22 cellular contexts compared by ENCODE assay signal in the genomic region with DNA sequence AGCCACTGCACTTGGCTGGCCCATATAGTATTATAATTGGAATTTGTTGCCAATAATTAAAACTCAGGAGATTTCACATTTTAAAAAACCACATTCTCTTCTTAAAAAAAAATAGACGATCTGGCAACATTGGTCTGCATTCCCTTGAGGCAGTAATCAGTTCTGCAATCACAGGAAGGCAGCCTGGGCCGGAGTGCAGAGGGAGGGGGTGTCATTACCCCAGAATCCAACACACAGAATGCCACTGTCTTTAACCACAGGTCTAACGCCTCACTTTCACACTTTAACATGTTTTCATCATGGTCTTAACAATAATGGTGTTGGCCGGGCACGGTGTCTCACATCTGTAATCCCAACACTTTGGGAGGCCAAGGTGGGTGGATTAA.
A peak's percentile ranks its signal among the peaks of the same experiment; 100 is the strongest.
DNase-seq lines count a peak whose midpoint lies in the region; ATAC-seq and TF ChIP-seq lines count a peak whose summit lies in the region.
"Had no signal": no experiment of that assay in that cellular context is flagged by ENCODE, and none has a peak within 500 bp of the region (broad histone marks: within the 10 kb centered on the region; RNA-seq: fewer than 3 reads in every experiment).

No MANE protein-coding gene starts in this region.

- TF ChIP-seq CTCF in CD14-positive monocyte (IDR thresholded peaks at IDR 0.05) (no peak), esophagus muscularis mucosa (IDR thresholded peaks at IDR 0.05) (no peak), psoas muscle (IDR thresholded peaks at IDR 0.05) (no peak), GM13977 (IDR thresholded peaks at IDR 0.05; ENCODE audit: extremely low read depth, insufficient read depth, missing control alignments) (no peak)

- DNase-seq in CD14-positive monocyte (ENCODE audit: low spot score) = no peak
- no peak for DNase-seq in esophagus muscularis mucosa (ENCODE audit: extremely low spot score)
- no peak for DNase-seq in psoas muscle
- DNase-seq in GM13977 (ENCODE audit: low spot score) = no peak
- DNase-seq in C1 segment of cervical spinal cord (lab: John Stamatoyannopoulos, UW) = no peak
- no peak for DNase-seq in activated T-cell treated with anti-CD3 and anti-CD28 coated beads, Interleukin-2, amount 50 U/mL, for 4 hours
- DNase-seq: activated CD4-positive, alpha-beta T cell treated with anti-CD3 and anti-CD28 coated beads, Interleukin-2, amount 10 ng/mL, durations not matched to agents 7 days and 5 days; activated naive CD4-positive, alpha-beta T cell treated with anti-CD3 and anti-CD28 coated beads for 36 hours; GOT3; islet precursor cell; mucosa of descending colon; NCI-H1048; stimulated activated CD4-positive, alpha-beta T cell treated with anti-CD3 and anti-CD28 coated beads, Interleukin-4, amount 100 ng/mL, for 1 hour; substantia nigra; upper lobe of left lung had no signal

- H3K27ac ChIP-seq in esophagus muscularis mucosa (replicated peaks in 1 of 4) = peak overlapping the region; percentile 80 to 89 (median 88)
- peak overlapping the region; percentile 86 for H3K27ac ChIP-seq in psoas muscle
- H3K27ac ChIP-seq: cardiac muscle cell, ovary had no signal

- H3K36me3 Mint-ChIP-seq in CD14-positive monocyte = peaks cover 5 to 9% of the 10 kb centered on the region in 2 donors
- H3K36me3 Mint-ChIP-seq in activated naive CD8-positive, alpha-beta T cell = peaks cover 6% of the 10 kb centered on the region
- peaks cover 4% of the 10 kb centered on the region for H3K36me3 Mint-ChIP-seq in activated T-cell treated with anti-CD3 and anti-CD28 coated beads, Interleukin-2, amount 50 U/mL, for 4 hours (ENCODE audit: insufficient read depth)
- H3K36me3 Mint-ChIP-seq: CD4-positive, CD25-positive, alpha-beta regulatory T cell had no signal

- no peak overlapping the region for H3K4me3 Mint-ChIP-seq in CD14-positive monocyte
- no peak overlapping the region for H3K4me3 Mint-ChIP-seq in activated naive CD8-positive, alpha-beta T cell
- no peak overlapping the region for H3K4me3 Mint-ChIP-seq in activated T-cell treated with anti-CD3 and anti-CD28 coated beads, Interleukin-2, amount 50 U/mL, for 4 hours
- H3K4me3 Mint-ChIP-seq: activated CD4-positive, alpha-beta T cell treated with anti-CD3 and anti-CD28 coated beads, Interleukin-2, amount 10 ng/mL, durations not matched to agents 7 days and 5 days; activated naive CD4-positive, alpha-beta T cell treated with anti-CD3 and anti-CD28 coated beads for 36 hours; CD4-positive, CD25-positive, alpha-beta regulatory T cell; WTC11 had no signal

- H3K9me3 ChIP-seq in esophagus muscularis mucosa (peaks cover 0 to 12% (median 6%) of the 10 kb centered on the region in 4 donors), psoas muscle (peaks cover 4% of the 10 kb centered on the region)
- H3K9me3 ChIP-seq: ovary had no signal

- H3K4me1 ChIP-seq in esophagus muscularis mucosa (peaks cover 58 to 82% (median 76%) of the 10 kb centered on the region in 4 donors), psoas muscle (peaks cover 31% of the 10 kb centered on the region)

- intact Hi-C loops in CD14-positive monocyte (cut with micrococcal nuclease) = loop anchor here in 1 of 2 donors (5.0 kb wide), 1 partner anchor 36 kb away; no protein-coding TSS in a partner anchor
- intact Hi-C loops in esophagus muscularis mucosa (cut with DNase I) = loop anchor here (10.0 kb wide), 1 partner anchor 249 kb away; no protein-coding TSS in a partner anchor
- intact Hi-C loops in psoas muscle (cut with DNase I) = loop anchor here (5.0 to 10.0 kb wide), 2 partner anchors 241 to 309 kb away; no protein-coding TSS in a partner anchor

- in situ Hi-C loops in GM13977 (cut with MboI; ENCODE audit: low pct_unique_long_range_greater_than_20kb, low sequenced_read_pairs, unreplicated experiment) = loop anchor here (10.0 to 25.0 kb wide), 2 partner anchors 401 to 719 kb away; no protein-coding TSS in a partner anchor

- H3K36me3 ChIP-seq in esophagus muscularis mucosa = no peaks in the 10 kb centered on the region
- H3K36me3 ChIP-seq in psoas muscle (ENCODE audit: insufficient read depth in 1 of 2, low read depth in 1 of 2) = no peaks in the 10 kb centered on the region
- H3K36me3 ChIP-seq: cardiac muscle cell, ovary, upper lobe of left lung had no signal

- H3K27me3 ChIP-seq in esophagus muscularis mucosa (peaks cover 0 to 4% (median 0%) of the 10 kb centered on the region in 4 donors), psoas muscle (ENCODE audit: insufficient read depth in 3 of 3, low read length in 2 of 3) (no peaks in the 10 kb centered on the region)
- H3K27me3 ChIP-seq: cardiac muscle cell, ovary, SJSA1, upper lobe of left lung had no signal

- H3K4me3 ChIP-seq in esophagus muscularis mucosa (no peak overlapping the region), psoas muscle (no peak overlapping the region)
- H3K4me3 ChIP-seq: cardiac muscle cell, mucosa of descending colon, ovary, SJSA1, upper lobe of left lung had no signal

- TF ChIP-seq POLR2A in esophagus muscularis mucosa (IDR thresholded peaks at IDR 0.05; ENCODE audit: low read depth) = no peak

- TF ChIP-seq EP300 in esophagus muscularis mucosa (IDR thresholded peaks at IDR 0.05) = no peak

- H3K9me3 Mint-ChIP-seq in CD14-positive monocyte = peaks cover 0 to 18% (median 11%) of the 10 kb centered on the region in 7 donors
- H3K9me3 Mint-ChIP-seq in activated naive CD8-positive, alpha-beta T cell (ENCODE audit: low read depth) = peaks cover 5% of the 10 kb centered on the region
- H3K9me3 Mint-ChIP-seq in activated T-cell treated with anti-CD3 and anti-CD28 coated beads, Interleukin-2, amount 50 U/mL, for 4 hours = peaks cover 13% of the 10 kb centered on the region

- H3K27me3 Mint-ChIP-seq in CD14-positive monocyte (ENCODE audit: low read depth in 3 of 3) = peaks cover 0 to 15% (median 0%) of the 10 kb centered on the region in 3 donors
- H3K27me3 Mint-ChIP-seq in activated naive CD8-positive, alpha-beta T cell = no peaks in the 10 kb centered on the region
- peaks cover 14% of the 10 kb centered on the region for H3K27me3 Mint-ChIP-seq in activated T-cell treated with anti-CD3 and anti-CD28 coated beads, Interleukin-2, amount 50 U/mL, for 4 hours (ENCODE audit: low read depth)

- no peak for ATAC-seq in psoas muscle
- no peak for ATAC-seq in activated T-cell treated with anti-CD3 and anti-CD28 coated beads, Interleukin-2, amount 50 U/mL, for 4 hours
- ATAC-seq: HepG2, WTC11 had no signal

- H3K27ac Mint-ChIP-seq in CD14-positive monocyte = peak overlapping the region in 6 of 7 donors; percentile 25 to 95 (median 86)
- peak overlapping the region; percentile 16 for H3K27ac Mint-ChIP-seq in activated naive CD8-positive, alpha-beta T cell
- H3K27ac Mint-ChIP-seq: activated CD4-positive, alpha-beta T cell treated with anti-CD3 and anti-CD28 coated beads, Interleukin-2, amount 10 ng/mL, durations not matched to agents 7 days and 5 days; activated naive CD4-positive, alpha-beta T cell treated with anti-CD3 and anti-CD28 coated beads for 36 hours; CD4-positive, CD25-positive, alpha-beta regulatory T cell; WTC11 had no signal

- H3K4me1 Mint-ChIP-seq in CD14-positive monocyte = peaks cover 95% of the 10 kb centered on the region
- peaks cover 45% of the 10 kb centered on the region for H3K4me1 Mint-ChIP-seq in activated naive CD8-positive, alpha-beta T cell (ENCODE audit: low read depth)
- H3K4me1 Mint-ChIP-seq in activated T-cell treated with anti-CD3 and anti-CD28 coated beads, Interleukin-2, amount 50 U/mL, for 4 hours (ENCODE audit: low read depth) = peaks cover 30% of the 10 kb centered on the region

- 85% methylated on average over 5 of the region's 5 CpGs for WGBS in esophagus muscularis mucosa
- 50 to 74% (median 62%) methylated on average over 5 of the region's 5 CpGs for WGBS in psoas muscle, 3 donors
